ENCODE assay signal across 15 cellular contexts in genomic region chr11:32311351-32312077, GRCh38.
"Had no signal": no experiment of that assay in that cellular context is flagged by ENCODE, and none has a peak within 500 bp of the region (broad histone marks: within the 10 kb centered on the region; RNA-seq: fewer than 3 reads in every experiment).

No MANE protein-coding gene starts in this region.

- H3K4me3 ChIP-seq: right atrium auricular region, tibial nerve had no signal

- H3K9me3 Mint-ChIP-seq: activated naive CD4-positive, alpha-beta T cell treated with anti-CD3 and anti-CD28 coated beads, Interleukin-2, amount 50 U/mL, for 24 hours; endodermal cell had no signal

- H3K27ac Mint-ChIP-seq: activated naive CD4-positive, alpha-beta T cell treated with anti-CD3 and anti-CD28 coated beads, Interleukin-2, amount 50 U/mL, for 24 hours; endodermal cell had no signal

- H3K36me3 Mint-ChIP-seq: activated naive CD4-positive, alpha-beta T cell treated with anti-CD3 and anti-CD28 coated beads, Interleukin-2, amount 50 U/mL, for 24 hours had no signal

- DNase-seq: activated CD4-positive, alpha-beta T cell treated with anti-CD3 and anti-CD28 coated beads, Interleukin-2, amount 50 U/mL, for 4 hours; activated CD4-positive, CD25-positive, alpha-beta regulatory T cell treated with anti-CD3 and anti-CD28 coated beads, Interleukin-2, amount 50 U/mL, for 72 hours; activated effector memory CD4-positive, alpha-beta T cell treated with Interleukin-2 at 50 U/mL for 16 hours; activated T-cell treated with anti-CD3 and anti-CD28 coated beads, Interleukin-2, amount 50 U/mL, for 1 hour; amygdala; brain microvascular endothelial cell; endodermal cell; erythroblast; kidney; midbrain; small intestine; T-helper 9 cell had no signal

- H3K27ac ChIP-seq: brain microvascular endothelial cell, right atrium auricular region, tibial nerve had no signal

- H3K36me3 ChIP-seq: brain microvascular endothelial cell, right atrium auricular region, tibial nerve had no signal

- H3K4me3 Mint-ChIP-seq: activated naive CD4-positive, alpha-beta T cell treated with anti-CD3 and anti-CD28 coated beads, Interleukin-2, amount 50 U/mL, for 24 hours; endodermal cell had no signal

- H3K27me3 ChIP-seq: brain microvascular endothelial cell, right atrium auricular region, tibial nerve had no signal

- H3K4me1 ChIP-seq: right atrium auricular region, tibial nerve had no signal

- H3K9me3 ChIP-seq: right atrium auricular region, tibial nerve had no signal
